In the genomic region with DNA sequence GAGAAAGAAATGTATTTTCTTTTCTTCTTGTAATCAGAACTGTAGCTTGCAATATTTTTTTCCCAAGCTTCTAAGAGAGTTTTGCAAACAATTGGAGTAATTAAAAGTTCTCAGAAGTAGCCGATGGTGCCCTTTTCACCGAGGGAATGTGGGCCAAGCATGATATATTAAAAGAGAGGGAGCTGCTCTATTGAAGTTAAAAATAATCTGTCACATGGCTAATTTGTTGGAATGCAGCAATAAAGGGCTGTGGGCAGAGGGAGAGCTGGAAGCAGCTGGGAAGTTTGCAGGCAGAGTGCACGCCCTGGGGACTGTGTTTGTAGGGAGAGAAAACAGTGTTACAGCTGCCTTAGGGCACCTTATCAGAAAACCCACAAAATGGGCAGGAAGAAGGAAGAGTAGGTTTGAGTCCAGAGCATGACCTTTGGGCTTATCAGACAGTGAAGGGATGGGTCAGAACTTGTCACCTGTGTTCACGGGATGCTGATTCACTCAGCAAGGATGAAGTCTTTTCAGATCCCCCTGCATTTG, we compare ENCODE assay signal across 9 cellular contexts. TPM values are rescaled to one million over a fixed set of nuclear protein-coding genes. Genes with fewer than 3 reads are reported as not detected.
DNase-seq lines count a peak whose midpoint lies in the region; ATAC-seq and TF ChIP-seq lines count a peak whose summit lies in the region.
"Had no signal": no experiment of that assay in that cellular context is flagged by ENCODE, and none has a peak within 500 bp of the region (broad histone marks: within the 10 kb centered on the region; RNA-seq: fewer than 3 reads in every experiment).

No MANE protein-coding gene starts in this region.

- no peaks in the 10 kb centered on the region for H3K9me3 Mint-ChIP-seq in neural crest cell
- H3K9me3 Mint-ChIP-seq in activated naive CD8-positive, alpha-beta T cell treated with anti-CD3 and anti-CD28 coated beads for 36 hours: no peaks in the 10 kb centered on the region

- peak overlapping the region; percentile 22 for H3K4me3 Mint-ChIP-seq in neural crest cell
- H3K4me3 Mint-ChIP-seq in activated naive CD8-positive, alpha-beta T cell treated with anti-CD3 and anti-CD28 coated beads for 36 hours: no peak overlapping the region

- TF ChIP-seq CTCF in AG10803 (conservative IDR thresholded peaks at IDR 0.05; ENCODE audit: low read length): no peak
- TF ChIP-seq CTCF in fibroblast of pulmonary artery (IDR thresholded peaks at IDR 0.05; ENCODE audit: low read length, missing control alignments): no peak
- TF ChIP-seq CTCF in neural crest cell (conservative IDR thresholded peaks at IDR 0.05): no peak

- DNase-seq in AG10803 (ENCODE audit: low read depth) (peak; percentile 63), SJSA1 (ENCODE audit: low read depth in 1 of 2, low spot score in 2 of 2) (peak; percentile 54 to 57), fibroblast of pulmonary artery (ENCODE audit: low read depth) (peak; percentile 60), neural crest cell (ENCODE audit: low read depth, low spot score) (no peak), pons (ENCODE audit: low spot score) (no peak)
- no peak for DNase-seq in activated naive CD8-positive, alpha-beta T cell treated with anti-CD3 and anti-CD28 coated beads for 36 hours
- DNase-seq: NCI-H2081 had no signal

- H3K27ac ChIP-seq in SJSA1: peak overlapping the region; percentile 16; the same call in 1 of the 2 replicates

- H3K27me3 ChIP-seq in SJSA1 (replicated peaks): no peaks in the 10 kb centered on the region

- ATAC-seq in GM21786 (IDR thresholded peaks at IDR 0.05; ENCODE audit: unreplicated experiment): no peak
- no peak for ATAC-seq in GM21529 (IDR thresholded peaks at IDR 0.05; ENCODE audit: unreplicated experiment)

- peaks cover 16% of the 10 kb centered on the region for H3K4me1 ChIP-seq in SJSA1 (replicated peaks)

- no peaks in the 10 kb centered on the region for H3K36me3 ChIP-seq in SJSA1

- H3K9me3 ChIP-seq in SJSA1 (replicated peaks): no peaks in the 10 kb centered on the region

- H3K4me3 ChIP-seq in AG10803 (ENCODE audit: low read length): no peak overlapping the region
- no peak overlapping the region for H3K4me3 ChIP-seq in SJSA1
- H3K4me3 ChIP-seq in fibroblast of pulmonary artery (replicated peaks; ENCODE audit: low read depth, low read length): no peak overlapping the region

- H3K27ac Mint-ChIP-seq in neural crest cell (ENCODE audit: unreplicated experiment): peak overlapping the region; percentile 46
- no peak overlapping the region for H3K27ac Mint-ChIP-seq in activated naive CD8-positive, alpha-beta T cell treated with anti-CD3 and anti-CD28 coated beads for 36 hours

- no peaks in the 10 kb centered on the region for H3K27me3 Mint-ChIP-seq in neural crest cell (ENCODE audit: low read depth)
- no peaks in the 10 kb centered on the region for H3K27me3 Mint-ChIP-seq in activated naive CD8-positive, alpha-beta T cell treated with anti-CD3 and anti-CD28 coated beads for 36 hours

- peaks cover 23% of the 10 kb centered on the region for H3K4me1 Mint-ChIP-seq in neural crest cell
- peaks cover 16% of the 10 kb centered on the region for H3K4me1 Mint-ChIP-seq in activated naive CD8-positive, alpha-beta T cell treated with anti-CD3 and anti-CD28 coated beads for 36 hours

- no peaks in the 10 kb centered on the region for H3K36me3 Mint-ChIP-seq in neural crest cell (ENCODE audit: low read depth)
- H3K36me3 Mint-ChIP-seq in activated naive CD8-positive, alpha-beta T cell treated with anti-CD3 and anti-CD28 coated beads for 36 hours: no peaks in the 10 kb centered on the region

RNA-seq across cellular contexts. Expression of gene TERF2, which starts 18.5 kb away (rescaled TPM):
- 7.5 and 7.7 TPM in 2 replicates for total RNA-seq in SJSA1 (2014; rRNA removed; shearing (Covaris generic))
- 47.1 and 52.1 TPM in 2 replicates for total RNA-seq in neural crest cell
- total RNA-seq in activated naive CD8-positive, alpha-beta T cell treated with anti-CD3 and anti-CD28 coated beads for 36 hours: 10 to 100 TPM; 54.4 to 55.4 TPM

RNA-seq across cellular contexts. Expression of gene CYB5B, which starts 20.1 kb away (rescaled TPM):
- 58.3 and 102 TPM in 2 replicates for total RNA-seq in SJSA1 (2014; rRNA removed; shearing (Covaris generic))
- 209 and 221 TPM in 2 replicates for total RNA-seq in neural crest cell
- total RNA-seq in activated naive CD8-positive, alpha-beta T cell treated with anti-CD3 and anti-CD28 coated beads for 36 hours: 100 to 1,000 TPM; 182 to 183 TPM

RNA-seq across cellular contexts. Expression of gene TMED6, which starts 52.8 kb away (rescaled TPM):
- 0.21 TPM in 1 of 2 replicates, not detected in the other for total RNA-seq in SJSA1 (2014; rRNA removed; shearing (Covaris generic))
- 0.56 and 0.82 TPM in 2 replicates for total RNA-seq in neural crest cell
- total RNA-seq in activated naive CD8-positive, alpha-beta T cell treated with anti-CD3 and anti-CD28 coated beads for 36 hours: 1 to 10 TPM in 1 of 2 experiments, under 1 TPM in 1; 0.70 to 1.2 TPM

Comparison
In these comparisons a context has a peak if more than half of its experiments do, and no peak if none do; other contexts are left out.
1. DNase-seq: peak in AG10803 (single experiment), SJSA1 (2 of 2) and fibroblast of pulmonary artery (single experiment); none in neural crest cell (single experiment), pons (single experiment) and activated naive CD8-positive, alpha-beta T cell treated with anti-CD3 and anti-CD28 coated beads for 36 hours (single experiment).